In genomic region chr2:17375262-17375661, GRCh38 we compare ENCODE assay signal across 23 cellular contexts.
DNase-seq lines count a peak whose midpoint lies in the region; ATAC-seq and TF ChIP-seq lines count a peak whose summit lies in the region.
"Had no signal": no experiment of that assay in that cellular context is flagged by ENCODE, and none has a peak within 500 bp of the region (broad histone marks: within the 10 kb centered on the region; RNA-seq: fewer than 3 reads in every experiment).

No MANE protein-coding gene starts in this region.

- in situ Hi-C loops in GM23248 (cut with MboI), result no loop called here

- H3K27ac ChIP-seq in GM23248, result no peak overlapping the region
- H3K27ac ChIP-seq: esophagus squamous epithelium, HL-60, RWPE1, upper lobe of left lung had no signal

- H3K9ac ChIP-seq in GM23248, result no peak overlapping the region

- H3K36me3 ChIP-seq in GM23248 (ENCODE audit: low read depth), result no peaks in the 10 kb centered on the region
- H3K36me3 ChIP-seq: esophagus squamous epithelium, MG63, upper lobe of left lung had no signal

- no peak for TF ChIP-seq CTCF in epithelial cell of esophagus (IDR thresholded peaks at IDR 0.05; ENCODE audit: insufficient read depth, low read depth, low read length, missing control alignments)

- no peaks in the 10 kb centered on the region for H4K20me1 ChIP-seq in GM23248 (ENCODE audit: insufficient read depth)

- H3K9me2 ChIP-seq in GM23248 (ENCODE audit: insufficient read depth), result no peaks in the 10 kb centered on the region

- H3K4me3 ChIP-seq in GM23248 (no peak overlapping the region), epithelial cell of esophagus (ENCODE audit: low read length) (no peak overlapping the region)
- H3K4me3 ChIP-seq: esophagus squamous epithelium, MG63, mucosa of descending colon, upper lobe of left lung had no signal

- H3K4me1 ChIP-seq in GM23248 (ENCODE audit: insufficient read depth), result peaks cover 15% of the 10 kb centered on the region
- H3K4me1 ChIP-seq: esophagus squamous epithelium, upper lobe of left lung had no signal

- H2AFZ ChIP-seq in GM23248, result no peak overlapping the region

- peaks cover 13% of the 10 kb centered on the region; the same call in 1 of the 2 replicates for H3F3A ChIP-seq in GM23248 (ENCODE audit: insufficient read depth)

- H3K4me2 ChIP-seq in GM23248 (ENCODE audit: unreplicated experiment), result no peak overlapping the region

- no peaks in the 10 kb centered on the region for H3K79me2 ChIP-seq in GM23248 (ENCODE audit: insufficient read depth)

- WGBS in GM23248 (ENCODE audit: low coverage in 1 of 2, low lambda C conversion rate in 2 of 2, missing lambda C conversion rate in 2 of 2), 2 experiments, result 49 to 58% methylated on average over 4 of the region's 4 CpGs

- DNase-seq in GM23248, result peak; percentile 6
- peak; percentile 7 for DNase-seq in NAMALWA (ENCODE audit: low spot score)
- DNase-seq in epithelial cell of esophagus (ENCODE audit: low read depth), result peak; percentile 23
- DNase-seq in putamen (ENCODE audit: low spot score), result peak; percentile 4
- no peak for DNase-seq in glomerular visceral epithelial cell (ENCODE audit: extremely low spot score)
- no peak for DNase-seq in NCI-H2107 treated with DMSO at 0.1 percent for 48 hours (lab: John Stamatoyannopoulos, UW; ENCODE audit: unreplicated experiment)
- DNase-seq: activated CD8-positive, alpha-beta T cell treated with anti-CD3 and anti-CD28 coated beads, Interleukin-2, amount 10 ng/mL, durations not matched to agents 7 days and 5 days; activated naive CD4-positive, alpha-beta T cell treated with anti-CD3 and anti-CD28 coated beads for 36 hours; activated T-cell treated with anti-CD3 and anti-CD28 coated beads, Interleukin-2, amount 50 U/mL, for 1 hour; AML-193; amygdala; effector CD8-positive, alpha-beta T cell; esophagus squamous epithelium; MG63; mucosa of descending colon; NCI-H187 treated with DMSO at 0.1 percent for 48 hours; stimulated activated CD4-positive, alpha-beta T cell treated with anti-CD3 and anti-CD28 coated beads, Interleukin-12 subunit alpha, Interleukin-12 subunit beta, amount 100 ng/mL, for 4 hours; upper lobe of left lung had no signal

- no peaks in the 10 kb centered on the region for H3K27me3 ChIP-seq in GM23248 (replicated peaks; ENCODE audit: insufficient read depth)
- H3K27me3 ChIP-seq: esophagus squamous epithelium, MG63, upper lobe of left lung had no signal

- no peaks in the 10 kb centered on the region for H3K9me3 ChIP-seq in GM23248 (ENCODE audit: low read depth)
- H3K9me3 ChIP-seq: esophagus squamous epithelium, MG63, mucosa of descending colon, upper lobe of left lung had no signal

- ATAC-seq in HG03378 (IDR thresholded peaks at IDR 0.05; ENCODE audit: unreplicated experiment), result no peak
- ATAC-seq: activated CD4-positive, CD25-positive, alpha-beta regulatory T cell treated with anti-CD3 and anti-CD28 coated beads, Interleukin-2, amount 50 U/mL, for 24 hours; activated CD8-positive, alpha-beta T cell treated with anti-CD3 and anti-CD28 coated beads, Interleukin-2, amount 10 ng/mL, durations not matched to agents 7 days and 5 days; left lobe of liver; mucosa of descending colon had no signal

Comparison
In these comparisons a context has a peak if more than half of its experiments do, and no peak if none do; other contexts are left out.
1. DNase-seq: peak in GM23248 (single experiment), NAMALWA (single experiment), epithelial cell of esophagus (single experiment) and putamen (single experiment); none in glomerular visceral epithelial cell (single experiment) and NCI-H2107 treated with DMSO at 0.1 percent for 48 hours (single experiment).